Comparison of ENCODE assay signal across 33 cellular contexts in genomic region chr2:46079996-46080560, GRCh38.
DNase-seq lines count a peak whose midpoint lies in the region; ATAC-seq and TF ChIP-seq lines count a peak whose summit lies in the region.
"Had no signal": no experiment of that assay in that cellular context is flagged by ENCODE, and none has a peak within 500 bp of the region (broad histone marks: within the 10 kb centered on the region; RNA-seq: fewer than 3 reads in every experiment).

No MANE protein-coding gene starts in this region.

- intact Hi-C loops in CD4-positive, alpha-beta memory T cell (cut with micrococcal nuclease), result no loop called here

- H3K36me3 ChIP-seq in skeletal muscle tissue (ENCODE audit: control insufficient read depth in 3 of 3, insufficient read depth in 3 of 3, low read length in 3 of 3), result no peaks in the 10 kb centered on the region
- no peaks in the 10 kb centered on the region for H3K36me3 ChIP-seq in CD4-positive, alpha-beta memory T cell (ENCODE audit: insufficient read depth, low read length)
- H3K36me3 ChIP-seq: ascending aorta, cardiac muscle cell, colonic mucosa, neural progenitor cell, pancreas, suprapubic skin had no signal

- H3K9ac ChIP-seq in skeletal muscle tissue (ENCODE audit: low read depth in 1 of 3, low read length in 3 of 3), result no peak overlapping the region
- H3K9ac ChIP-seq: KMS-11, neural progenitor cell had no signal

- H3K27me3 Mint-ChIP-seq in activated CD4-positive, alpha-beta T cell treated with anti-CD3 and anti-CD28 coated beads, Interleukin-2, amount 10 ng/mL, durations not matched to agents 7 days and 5 days, result no peaks in the 10 kb centered on the region
- no peaks in the 10 kb centered on the region for H3K27me3 Mint-ChIP-seq in activated T-helper 17 cell treated with anti-CD3 and anti-CD28 coated beads, Interleukin-2, amount 50 U/mL, for 72 hours
- H3K27me3 Mint-ChIP-seq in CD4-positive, alpha-beta memory T cell, result no peaks in the 10 kb centered on the region
- H3K27me3 Mint-ChIP-seq: CD4-positive, CD25-positive, alpha-beta regulatory T cell; memory B cell had no signal

- no peaks in the 10 kb centered on the region for H3K9me3 ChIP-seq in skeletal muscle tissue (ENCODE audit: control insufficient read depth in 3 of 3, low read length in 3 of 3)
- H3K9me3 ChIP-seq in CD4-positive, alpha-beta memory T cell (ENCODE audit: control insufficient read depth in 1 of 2, low read length in 2 of 2), result no peaks in the 10 kb centered on the region
- H3K9me3 ChIP-seq: ascending aorta, colonic mucosa, MG63, pancreas, SJSA1, suprapubic skin had no signal

- peak; percentile 65 for ATAC-seq in GM19025 (IDR thresholded peaks at IDR 0.05; ENCODE audit: low read depth, unreplicated experiment)
- peak; percentile 70 for ATAC-seq in activated T-helper 17 cell treated with anti-CD3 and anti-CD28 coated beads, Interleukin-2, amount 50 U/mL, for 72 hours (replicated peaks)
- ATAC-seq: left colon, pancreas had no signal

- POLR2A ChIA-PET in activated CD4-positive, alpha-beta T cell treated with anti-CD3 and anti-CD28 coated beads, Interleukin-2, amount 10 ng/mL, durations not matched to agents 7 days and 5 days (lab: Charles Lee), result no interaction called here
- POLR2A ChIA-PET in CD4-positive, alpha-beta memory T cell (lab: Charles Lee; ENCODE audit: partially characterized antibody), result no interaction called here

- no peak for DNase-seq in activated CD4-positive, alpha-beta T cell treated with anti-CD3 and anti-CD28 coated beads, Interleukin-2, amount 10 ng/mL, durations not matched to agents 7 days and 5 days
- no peak for DNase-seq in activated CD4-positive, alpha-beta T cell treated with anti-CD3 and anti-CD28 coated beads for 1 hour
- no peak for DNase-seq in NCI-H510A (lab: John Stamatoyannopoulos, UW)
- no peak for DNase-seq in GM13976 (ENCODE audit: low spot score)
- DNase-seq in CD4-positive, alpha-beta memory T cell, result no peak
- DNase-seq: activated gamma-delta T cell treated with Interleukin-2 at 50 U/mL for 16 hours; colonic mucosa; DND-41; effector CD4-positive, alpha-beta T cell; HFFc6; left colon; MG63; NCI-H2029; NCI-H526; OCI-M1; pancreas; retina; stimulated activated naive CD4-positive, alpha-beta T cell treated with Interleukin-2 at 50 U/mL for 16 hours; T1000 had no signal

- H3K4me3 ChIP-seq in skeletal muscle tissue (ENCODE audit: low read length in 3 of 3), result no peak overlapping the region
- H3K4me3 ChIP-seq in CD4-positive, alpha-beta memory T cell (ENCODE audit: low read length in 2 of 2), result no peak overlapping the region
- H3K4me3 ChIP-seq: ascending aorta, cardiac muscle cell, colonic mucosa, MG63, neural progenitor cell, pancreas, SJSA1, smooth muscle cell, suprapubic skin had no signal

- no peaks in the 10 kb centered on the region for H3K4me1 ChIP-seq in skeletal muscle tissue (ENCODE audit: control insufficient read depth in 3 of 3, insufficient read depth in 3 of 3, low read length in 3 of 3)
- H3K4me1 ChIP-seq in CD4-positive, alpha-beta memory T cell (ENCODE audit: insufficient read depth, low read length), result peaks cover 4% of the 10 kb centered on the region
- H3K4me1 ChIP-seq: ascending aorta, colonic mucosa, neural progenitor cell, pancreas, suprapubic skin had no signal

- no peak overlapping the region for H3K4me3 Mint-ChIP-seq in activated CD4-positive, alpha-beta T cell treated with anti-CD3 and anti-CD28 coated beads, Interleukin-2, amount 10 ng/mL, durations not matched to agents 7 days and 5 days
- H3K4me3 Mint-ChIP-seq in activated T-helper 17 cell treated with anti-CD3 and anti-CD28 coated beads, Interleukin-2, amount 50 U/mL, for 72 hours, result no peak overlapping the region
- H3K4me3 Mint-ChIP-seq in CD4-positive, alpha-beta memory T cell, result no peak overlapping the region
- H3K4me3 Mint-ChIP-seq: CD4-positive, CD25-positive, alpha-beta regulatory T cell; HFFc6; memory B cell; neural progenitor cell had no signal

- no peak for TF ChIP-seq CTCF in GM13976 (IDR thresholded peaks at IDR 0.05; ENCODE audit: borderline replicate concordance, control extremely low read depth, extremely low read depth, insufficient read depth, missing control alignments)

- H3K4me1 Mint-ChIP-seq in activated CD4-positive, alpha-beta T cell treated with anti-CD3 and anti-CD28 coated beads, Interleukin-2, amount 10 ng/mL, durations not matched to agents 7 days and 5 days, result peaks cover 18% of the 10 kb centered on the region
- peaks cover 11% of the 10 kb centered on the region for H3K4me1 Mint-ChIP-seq in activated T-helper 17 cell treated with anti-CD3 and anti-CD28 coated beads, Interleukin-2, amount 50 U/mL, for 72 hours
- peaks cover 5 to 12% (median 11%) of the 10 kb centered on the region in 4 donors for H3K4me1 Mint-ChIP-seq in CD4-positive, alpha-beta memory T cell
- H3K4me1 Mint-ChIP-seq: neural progenitor cell had no signal

- H3K27ac ChIP-seq in skeletal muscle tissue (ENCODE audit: low read depth, low read length), result peak overlapping the region; percentile 1
- H3K27ac ChIP-seq in CD4-positive, alpha-beta memory T cell (ENCODE audit: low read depth, low read length), result no peak overlapping the region
- H3K27ac ChIP-seq: ascending aorta, cardiac muscle cell, colonic mucosa, KMS-11, neural progenitor cell, pancreas, RWPE1, SJSA1, suprapubic skin, VCaP had no signal

- CTCF ChIA-PET in activated CD4-positive, alpha-beta T cell treated with anti-CD3 and anti-CD28 coated beads, Interleukin-2, amount 10 ng/mL, durations not matched to agents 7 days and 5 days (lab: Charles Lee), result interaction anchor here (0.6 to 1.6 kb wide), 4 partner anchors 9 to 278 kb away, joined by 3 to 6 read pairs (median 3); no protein-coding TSS in a partner anchor
- CTCF ChIA-PET in CD4-positive, alpha-beta memory T cell (lab: Charles Lee; ENCODE audit: partially characterized antibody), result interaction anchor here (0.7 to 1.4 kb wide), 2 partner anchors 17 to 380 kb away, joined by 3 to 13 read pairs; no protein-coding TSS in a partner anchor

- no peaks in the 10 kb centered on the region for H3K9me3 Mint-ChIP-seq in activated CD4-positive, alpha-beta T cell treated with anti-CD3 and anti-CD28 coated beads, Interleukin-2, amount 10 ng/mL, durations not matched to agents 7 days and 5 days
- H3K9me3 Mint-ChIP-seq in activated T-helper 17 cell treated with anti-CD3 and anti-CD28 coated beads, Interleukin-2, amount 50 U/mL, for 72 hours, result no peaks in the 10 kb centered on the region
- no peaks in the 10 kb centered on the region for H3K9me3 Mint-ChIP-seq in CD4-positive, alpha-beta memory T cell
- H3K9me3 Mint-ChIP-seq: CD4-positive, CD25-positive, alpha-beta regulatory T cell; HFFc6; memory B cell; neural progenitor cell had no signal

- H3K36me3 Mint-ChIP-seq in activated CD4-positive, alpha-beta T cell treated with anti-CD3 and anti-CD28 coated beads, Interleukin-2, amount 10 ng/mL, durations not matched to agents 7 days and 5 days (ENCODE audit: low read depth), result no peaks in the 10 kb centered on the region
- H3K36me3 Mint-ChIP-seq in activated T-helper 17 cell treated with anti-CD3 and anti-CD28 coated beads, Interleukin-2, amount 50 U/mL, for 72 hours (ENCODE audit: low read depth), result no peaks in the 10 kb centered on the region
- H3K36me3 Mint-ChIP-seq in CD4-positive, alpha-beta memory T cell, result no peaks in the 10 kb centered on the region
- H3K36me3 Mint-ChIP-seq: CD4-positive, CD25-positive, alpha-beta regulatory T cell; neural progenitor cell had no signal

- no peaks in the 10 kb centered on the region for H3K27me3 ChIP-seq in skeletal muscle tissue (ENCODE audit: control insufficient read depth in 3 of 3, insufficient read depth in 3 of 3, low read length in 3 of 3)
- no peaks in the 10 kb centered on the region for H3K27me3 ChIP-seq in CD4-positive, alpha-beta memory T cell (ENCODE audit: insufficient read depth, low read length)
- H3K27me3 ChIP-seq: ascending aorta, cardiac muscle cell, colonic mucosa, MG63, neural progenitor cell, pancreas, SJSA1, suprapubic skin had no signal

- peak overlapping the region; percentile 6 for H3K27ac Mint-ChIP-seq in activated CD4-positive, alpha-beta T cell treated with anti-CD3 and anti-CD28 coated beads, Interleukin-2, amount 10 ng/mL, durations not matched to agents 7 days and 5 days
- peak overlapping the region; percentile 71 for H3K27ac Mint-ChIP-seq in activated T-helper 17 cell treated with anti-CD3 and anti-CD28 coated beads, Interleukin-2, amount 50 U/mL, for 72 hours
- H3K27ac Mint-ChIP-seq in CD4-positive, alpha-beta memory T cell, result peak overlapping the region in 1 of 7 donors; percentile 17
- H3K27ac Mint-ChIP-seq: CD4-positive, CD25-positive, alpha-beta regulatory T cell; HFFc6; memory B cell; neural progenitor cell had no signal

- in situ Hi-C loops in GM13976 (cut with MboI; ENCODE audit: low sequenced_read_pairs, unreplicated experiment), result no loop called here
